Comparison of ENCODE assay signal across 1 cellular context in genomic region chr6:137707038-137707589, GRCh38.
TF ChIP-seq lines count a peak whose summit lies in the region.

No MANE protein-coding gene starts in this region.

TF ChIP-seq in HepG2, 621 proteins besides CTCF, POLR2A, EP300 and RAD21 (continued from another document and continues in another):
- TF ChIP-seq, protein P1, sequence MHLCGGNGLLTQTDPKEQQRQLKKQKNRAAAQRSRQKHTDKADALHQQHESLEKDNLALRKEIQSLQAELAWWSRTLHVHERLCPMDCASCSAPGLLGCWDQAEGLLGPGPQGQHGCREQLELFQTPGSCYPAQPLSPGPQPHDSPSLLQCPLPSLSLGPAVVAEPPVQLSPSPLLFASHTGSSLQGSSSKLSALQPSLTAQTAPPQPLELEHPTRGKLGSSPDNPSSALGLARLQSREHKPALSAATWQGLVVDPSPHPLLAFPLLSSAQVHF (CRISPR knock-in tag; IDR thresholded peaks at IDR 0.05) = no peak
- TF ChIP-seq MLLT10 (CRISPR knock-in tag; IDR thresholded peaks at IDR 0.05) (no peak), MYPOP (CRISPR knock-in tag; IDR thresholded peaks at IDR 0.05) (no peak), FOXK2 (IDR thresholded peaks at IDR 0.05) (no peak), FLYWCH1 (CRISPR knock-in tag; IDR thresholded peaks at IDR 0.05) (no peak), MTA3 (CRISPR knock-in tag; IDR thresholded peaks at IDR 0.05) (no peak), ZNF224 (CRISPR knock-in tag; IDR thresholded peaks at IDR 0.05) (no peak), KLF16 (CRISPR knock-in tag; IDR thresholded peaks at IDR 0.05) (no peak; a peak in 1 of 4 replicates), FOXC1 (CRISPR knock-in tag; IDR thresholded peaks at IDR 0.05; ENCODE audit: borderline replicate concordance) (no peak), PLRG1 (conservative IDR thresholded peaks at IDR 0.05) (no peak), HNF4G (IDR thresholded peaks at IDR 0.05; ENCODE audit: borderline replicate concordance, low read depth, low read length) (no peak), HNF4G (CRISPR knock-in tag; IDR thresholded peaks at IDR 0.05; ENCODE audit: borderline replicate concordance, low read depth) (no peak), ZFP82 (CRISPR knock-in tag; IDR thresholded peaks at IDR 0.05; ENCODE audit: borderline replicate concordance) (no peak), ZNF564 (CRISPR knock-in tag; IDR thresholded peaks at IDR 0.05) (no peak), KLF6 (CRISPR knock-in tag; IDR thresholded peaks at IDR 0.05) (no peak), HNRNPLL (IDR thresholded peaks at IDR 0.05; ENCODE audit: low read depth, low read length, poor library complexity, severe bottlenecking) (no peak), ZNF451 (CRISPR knock-in tag; IDR thresholded peaks at IDR 0.05) (no peak), ZNF407 (CRISPR knock-in tag; IDR thresholded peaks at IDR 0.05; ENCODE audit: not compliant biosample characterization) (no peak), HOMEZ (CRISPR knock-in tag; IDR thresholded peaks at IDR 0.05; ENCODE audit: low read depth) (no peak), ZNF550 (CRISPR knock-in tag; IDR thresholded peaks at IDR 0.05; ENCODE audit: borderline replicate concordance) (no peak), ZBTB38 (CRISPR knock-in tag; IDR thresholded peaks at IDR 0.05) (peak; percentile 69; the same call in 1 of the 2 replicates), TARDBP (CRISPR knock-in tag; IDR thresholded peaks at IDR 0.05) (no peak), MATR3 (CRISPR knock-in tag; IDR thresholded peaks at IDR 0.05) (no peak), ZNF652 (CRISPR knock-in tag; IDR thresholded peaks at IDR 0.05; ENCODE audit: borderline replicate concordance, low read depth) (no peak), ZKSCAN1 (IDR thresholded peaks at IDR 0.05; ENCODE audit: low read length) (no peak), TRIM22 (IDR thresholded peaks at IDR 0.05) (no peak), SP5 (CRISPR knock-in tag; IDR thresholded peaks at IDR 0.05; ENCODE audit: borderline replicate concordance, low read depth) (no peak), REPIN1 (CRISPR knock-in tag; IDR thresholded peaks at IDR 0.05; ENCODE audit: borderline replicate concordance, low read depth) (no peak), PAX8 (CRISPR knock-in tag; IDR thresholded peaks at IDR 0.05; ENCODE audit: borderline replicate concordance) (no peak), SMC3 (IDR thresholded peaks at IDR 0.05; ENCODE audit: low read length) (no peak), POGZ (CRISPR knock-in tag; IDR thresholded peaks at IDR 0.05) (0 out of 2 replicates have a peak, but pooled peaks have one; percentile 47), RCOR2 (CRISPR knock-in tag; IDR thresholded peaks at IDR 0.05) (peak; percentile 89; the same call in 1 of the 2 replicates), NR2F6 (IDR thresholded peaks at IDR 0.05) (no peak), NR2F6 (CRISPR knock-in tag; IDR thresholded peaks at IDR 0.05) (no peak), CHD2 (IDR thresholded peaks at IDR 0.05; ENCODE audit: low read depth, low read length) (no peak), RFXANK (CRISPR knock-in tag; IDR thresholded peaks at IDR 0.05) (no peak), ZIK1 (CRISPR knock-in tag; IDR thresholded peaks at IDR 0.05; ENCODE audit: borderline replicate concordance, low read depth) (no peak)
- TF ChIP-seq, protein P2, sequence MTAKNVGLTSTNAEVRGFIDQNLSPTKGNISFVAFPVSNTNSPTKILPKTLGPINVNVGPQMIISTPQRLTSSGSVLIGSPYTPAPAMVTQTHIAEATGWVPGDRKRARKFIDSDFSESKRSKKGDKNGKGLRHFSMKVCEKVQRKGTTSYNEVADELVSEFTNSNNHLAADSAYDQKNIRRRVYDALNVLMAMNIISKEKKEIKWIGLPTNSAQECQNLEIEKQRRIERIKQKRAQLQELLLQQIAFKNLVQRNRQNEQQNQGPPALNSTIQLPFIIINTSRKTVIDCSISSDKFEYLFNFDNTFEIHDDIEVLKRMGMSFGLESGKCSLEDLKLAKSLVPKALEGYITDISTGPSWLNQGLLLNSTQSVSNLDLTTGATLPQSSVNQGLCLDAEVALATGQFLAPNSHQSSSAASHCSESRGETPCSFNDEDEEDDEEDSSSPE (CRISPR knock-in tag; IDR thresholded peaks at IDR 0.05) = no peak
- TF ChIP-seq, protein P3, sequence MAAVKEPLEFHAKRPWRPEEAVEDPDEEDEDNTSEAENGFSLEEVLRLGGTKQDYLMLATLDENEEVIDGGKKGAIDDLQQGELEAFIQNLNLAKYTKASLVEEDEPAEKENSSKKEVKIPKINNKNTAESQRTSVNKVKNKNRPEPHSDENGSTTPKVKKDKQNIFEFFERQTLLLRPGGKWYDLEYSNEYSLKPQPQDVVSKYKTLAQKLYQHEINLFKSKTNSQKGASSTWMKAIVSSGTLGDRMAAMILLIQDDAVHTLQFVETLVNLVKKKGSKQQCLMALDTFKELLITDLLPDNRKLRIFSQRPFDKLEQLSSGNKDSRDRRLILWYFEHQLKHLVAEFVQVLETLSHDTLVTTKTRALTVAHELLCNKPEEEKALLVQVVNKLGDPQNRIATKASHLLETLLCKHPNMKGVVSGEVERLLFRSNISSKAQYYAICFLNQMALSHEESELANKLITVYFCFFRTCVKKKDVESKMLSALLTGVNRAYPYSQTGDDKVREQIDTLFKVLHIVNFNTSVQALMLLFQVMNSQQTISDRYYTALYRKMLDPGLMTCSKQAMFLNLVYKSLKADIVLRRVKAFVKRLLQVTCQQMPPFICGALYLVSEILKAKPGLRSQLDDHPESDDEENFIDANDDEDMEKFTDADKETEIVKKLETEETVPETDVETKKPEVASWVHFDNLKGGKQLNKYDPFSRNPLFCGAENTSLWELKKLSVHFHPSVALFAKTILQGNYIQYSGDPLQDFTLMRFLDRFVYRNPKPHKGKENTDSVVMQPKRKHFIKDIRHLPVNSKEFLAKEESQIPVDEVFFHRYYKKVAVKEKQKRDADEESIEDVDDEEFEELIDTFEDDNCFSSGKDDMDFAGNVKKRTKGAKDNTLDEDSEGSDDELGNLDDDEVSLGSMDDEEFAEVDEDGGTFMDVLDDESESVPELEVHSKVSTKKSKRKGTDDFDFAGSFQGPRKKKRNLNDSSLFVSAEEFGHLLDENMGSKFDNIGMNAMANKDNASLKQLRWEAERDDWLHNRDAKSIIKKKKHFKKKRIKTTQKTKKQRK (IDR thresholded peaks at IDR 0.05; ENCODE audit: low read length) = no peak
- TF ChIP-seq, protein P4, sequence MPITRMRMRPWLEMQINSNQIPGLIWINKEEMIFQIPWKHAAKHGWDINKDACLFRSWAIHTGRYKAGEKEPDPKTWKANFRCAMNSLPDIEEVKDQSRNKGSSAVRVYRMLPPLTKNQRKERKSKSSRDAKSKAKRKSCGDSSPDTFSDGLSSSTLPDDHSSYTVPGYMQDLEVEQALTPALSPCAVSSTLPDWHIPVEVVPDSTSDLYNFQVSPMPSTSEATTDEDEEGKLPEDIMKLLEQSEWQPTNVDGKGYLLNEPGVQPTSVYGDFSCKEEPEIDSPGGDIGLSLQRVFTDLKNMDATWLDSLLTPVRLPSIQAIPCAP (CRISPR knock-in tag; IDR thresholded peaks at IDR 0.05; ENCODE audit: low read depth) = no peak
- TF ChIP-seq, protein P5, sequence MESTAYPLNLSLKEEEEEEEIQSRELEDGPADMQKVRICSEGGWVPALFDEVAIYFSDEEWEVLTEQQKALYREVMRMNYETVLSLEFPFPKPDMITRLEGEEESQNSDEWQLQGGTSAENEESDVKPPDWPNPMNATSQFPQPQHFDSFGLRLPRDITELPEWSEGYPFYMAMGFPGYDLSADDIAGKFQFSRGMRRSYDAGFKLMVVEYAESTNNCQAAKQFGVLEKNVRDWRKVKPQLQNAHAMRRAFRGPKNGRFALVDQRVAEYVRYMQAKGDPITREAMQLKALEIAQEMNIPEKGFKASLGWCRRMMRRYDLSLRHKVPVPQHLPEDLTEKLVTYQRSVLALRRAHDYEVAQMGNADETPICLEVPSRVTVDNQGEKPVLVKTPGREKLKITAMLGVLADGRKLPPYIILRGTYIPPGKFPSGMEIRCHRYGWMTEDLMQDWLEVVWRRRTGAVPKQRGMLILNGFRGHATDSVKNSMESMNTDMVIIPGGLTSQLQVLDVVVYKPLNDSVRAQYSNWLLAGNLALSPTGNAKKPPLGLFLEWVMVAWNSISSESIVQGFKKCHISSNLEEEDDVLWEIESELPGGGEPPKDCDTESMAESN (CRISPR knock-in tag; conservative IDR thresholded peaks at IDR 0.05) = no peak
- TF ChIP-seq, protein P6, sequence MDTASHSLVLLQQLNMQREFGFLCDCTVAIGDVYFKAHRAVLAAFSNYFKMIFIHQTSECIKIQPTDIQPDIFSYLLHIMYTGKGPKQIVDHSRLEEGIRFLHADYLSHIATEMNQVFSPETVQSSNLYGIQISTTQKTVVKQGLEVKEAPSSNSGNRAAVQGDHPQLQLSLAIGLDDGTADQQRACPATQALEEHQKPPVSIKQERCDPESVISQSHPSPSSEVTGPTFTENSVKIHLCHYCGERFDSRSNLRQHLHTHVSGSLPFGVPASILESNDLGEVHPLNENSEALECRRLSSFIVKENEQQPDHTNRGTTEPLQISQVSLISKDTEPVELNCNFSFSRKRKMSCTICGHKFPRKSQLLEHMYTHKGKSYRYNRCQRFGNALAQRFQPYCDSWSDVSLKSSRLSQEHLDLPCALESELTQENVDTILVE (CRISPR knock-in tag; IDR thresholded peaks at IDR 0.05) = no peak
